ENCODE assay signal across 8 cellular contexts in genomic region chr7:93147358-93147757, GRCh38. TPM values are rescaled to one million over a fixed set of nuclear protein-coding genes. Genes with fewer than 3 reads are reported as not detected.
A peak's percentile ranks its signal among the peaks of the same experiment; 100 is the strongest.
DNase-seq lines count a peak whose midpoint lies in the region; ATAC-seq, FAIRE-seq and TF ChIP-seq lines count a peak whose summit lies in the region.

No MANE protein-coding gene starts in this region.

- no peaks in the 10 kb centered on the region for H3F3A ChIP-seq in neural progenitor cell (ENCODE audit: low read depth)

- no peak overlapping the region for H3K9ac ChIP-seq in neural progenitor cell

- H3K36me3 Mint-ChIP-seq in activated B cell treated with CpG ODN at 0.5 μM for 24 hours (ENCODE audit: low read depth) (peaks cover 12% of the 10 kb centered on the region), neural progenitor cell (no peaks in the 10 kb centered on the region)

- H3K4me1 Mint-ChIP-seq in activated B cell treated with CpG ODN at 0.5 μM for 24 hours, result peaks cover 58% of the 10 kb centered on the region
- peaks cover 6% of the 10 kb centered on the region for H3K4me1 Mint-ChIP-seq in neural progenitor cell

- peak overlapping the region; percentile 40 for H3K4me2 ChIP-seq in neural progenitor cell

- H2AFZ ChIP-seq in neural progenitor cell (replicated peaks), result peak overlapping the region; percentile 77

- no peaks in the 10 kb centered on the region for H3K9me3 ChIP-seq in effector memory CD4-positive, alpha-beta T cell (ENCODE audit: control insufficient read depth, low read length)
- no peaks in the 10 kb centered on the region for H3K9me3 ChIP-seq in neural progenitor cell (ENCODE audit: low read depth)
- no peaks in the 10 kb centered on the region for H3K9me3 ChIP-seq in upper lobe of left lung

- intact Hi-C loops in activated B cell treated with CpG ODN at 0.5 μM for 24 hours (cut with micrococcal nuclease), result loop anchor here (1.0 to 10.0 kb wide), 3 partner anchors 85 to 515 kb away; partner anchors contain the start of genes CDK6 and VPS50

- POLR2A ChIA-PET in activated B cell treated with CpG ODN at 0.5 μM for 24 hours (lab: Charles Lee) (interaction anchor here (0.7 to 2.6 kb wide), 4 partner anchors 18 to 84 kb away, joined by 3 to 8 read pairs (median 4); partner anchors contain the start of genes SAMD9 and VPS50), HEK293T (lab: Yijun Ruan, JAX) (no interaction called here)

- DNase-seq in DMS 273 treated with DMSO at 0.1 percent for 48 hours (lab: John Stamatoyannopoulos, UW) (peak; percentile 35), GM20000 (ENCODE audit: low spot score) (peak; percentile 32), HTR-8/SVneo (ENCODE audit: insufficient read length, low spot score) (peak; percentile 19), activated B cell treated with CpG ODN at 0.5 μM for 24 hours (no peak), neural progenitor cell (ENCODE audit: low spot score) (no peak), upper lobe of left lung (peak in 1 of 2 donors; percentile 55), HEK293T (ENCODE audit: extremely low spot score) (no peak)
- peak in 1 of 3 donors; percentile 17 for DNase-seq in effector memory CD4-positive, alpha-beta T cell

- ATAC-seq in activated B cell treated with CpG ODN at 0.5 μM for 24 hours (ENCODE audit: low read depth) (peak; percentile 73), upper lobe of left lung (ENCODE audit: low FRiP score in 2 of 2) (peak; percentile 74 to 85)

- H3K9me3 Mint-ChIP-seq in activated B cell treated with CpG ODN at 0.5 μM for 24 hours, result no peaks in the 10 kb centered on the region
- no peaks in the 10 kb centered on the region for H3K9me3 Mint-ChIP-seq in neural progenitor cell

- H3K79me2 ChIP-seq in neural progenitor cell (ENCODE audit: low read depth), result no peaks in the 10 kb centered on the region

- CTCF ChIA-PET in activated B cell treated with CpG ODN at 0.5 μM for 24 hours (lab: Charles Lee), result interaction anchor here (1.0 to 1.1 kb wide), 2 partner anchors 30 to 80 kb away, joined by 3 to 5 read pairs; partner anchors contain the start of gene SAMD9
- CTCF ChIA-PET in HEK293T (lab: Yijun Ruan, JAX), result no interaction called here

- no peaks in the 10 kb centered on the region for H4K20me1 ChIP-seq in neural progenitor cell (ENCODE audit: low read depth)

- peak overlapping the region; percentile 62 for H3K4me3 ChIP-seq in effector memory CD4-positive, alpha-beta T cell (ENCODE audit: insufficient read depth, low read depth, low read length, poor library complexity, severe bottlenecking)
- no peak overlapping the region for H3K4me3 ChIP-seq in neural progenitor cell
- peak overlapping the region; percentile 4 to 55 (median 42) for H3K4me3 ChIP-seq in upper lobe of left lung

- no peaks in the 10 kb centered on the region for H3K27me3 Mint-ChIP-seq in activated B cell treated with CpG ODN at 0.5 μM for 24 hours
- no peaks in the 10 kb centered on the region for H3K27me3 Mint-ChIP-seq in neural progenitor cell (ENCODE audit: insufficient read depth, low read depth)

- no peak for FAIRE-seq in HTR-8/SVneo (lab: Jason Lieb, UNC)

- H3K27ac ChIP-seq in effector memory CD4-positive, alpha-beta T cell (ENCODE audit: insufficient read depth, low read length, poor library complexity, severe bottlenecking), result peak overlapping the region; percentile 59
- H3K27ac ChIP-seq in neural progenitor cell, result no peak overlapping the region
- peak overlapping the region; percentile 37 to 83 (median 74) for H3K27ac ChIP-seq in upper lobe of left lung

- H3K27me3 ChIP-seq in effector memory CD4-positive, alpha-beta T cell (replicated peaks; ENCODE audit: control insufficient read depth, insufficient read depth, low read length, poor library complexity, severe bottlenecking), result no peaks in the 10 kb centered on the region
- no peaks in the 10 kb centered on the region for H3K27me3 ChIP-seq in neural progenitor cell
- H3K27me3 ChIP-seq in upper lobe of left lung, result no peaks in the 10 kb centered on the region

- H3K4me1 ChIP-seq in effector memory CD4-positive, alpha-beta T cell (ENCODE audit: control insufficient read depth, insufficient read depth, low read length, poor library complexity, severe bottlenecking), result peaks cover 10% of the 10 kb centered on the region
- H3K4me1 ChIP-seq in neural progenitor cell, result peaks cover 29% of the 10 kb centered on the region
- H3K4me1 ChIP-seq in upper lobe of left lung, result peaks cover 20 to 24% (median 22%) of the 10 kb centered on the region in 4 donors

- no peak for TF ChIP-seq EP300 in upper lobe of left lung (IDR thresholded peaks at IDR 0.05)

- 0% methylated on average over 3 of the region's 3 CpGs for whole genome bisulfite sequencing in upper lobe of left lung, 2 donors

- TF ChIP-seq POLR2A in upper lobe of left lung (IDR thresholded peaks at IDR 0.05), result no peak

- H3K27ac Mint-ChIP-seq in activated B cell treated with CpG ODN at 0.5 μM for 24 hours (peak overlapping the region; percentile 83), neural progenitor cell (no peak overlapping the region)

- H3K4me3 Mint-ChIP-seq in activated B cell treated with CpG ODN at 0.5 μM for 24 hours, result peak overlapping the region; percentile 90
- no peak overlapping the region for H3K4me3 Mint-ChIP-seq in neural progenitor cell

- TF ChIP-seq CTCF in GM20000 (IDR thresholded peaks at IDR 0.05; ENCODE audit: extremely low read depth, missing control alignments) (no peak), activated B cell treated with CpG ODN at 0.5 μM for 24 hours (IDR thresholded peaks at IDR 0.05) (no peak), neural progenitor cell (IDR thresholded peaks at IDR 0.05) (no peak), upper lobe of left lung (IDR thresholded peaks at IDR 0.05) (no peak)

- peaks cover 33% of the 10 kb centered on the region for H3K36me3 ChIP-seq in effector memory CD4-positive, alpha-beta T cell (ENCODE audit: control insufficient read depth, insufficient read depth, low read length)
- H3K36me3 ChIP-seq in neural progenitor cell (no peaks in the 10 kb centered on the region), upper lobe of left lung (peaks cover 7 to 31% (median 17%) of the 10 kb centered on the region in 4 donors)

TF ChIP-seq in HEK293T, 16 proteins besides CTCF, POLR2A, EP300 and RAD21:
- TF ChIP-seq FOXK2 (IDR thresholded peaks at IDR 0.05) (no peak), SUZ12 (IDR thresholded peaks at IDR 0.05) (no peak), SP1 (IDR thresholded peaks at IDR 0.05) (no peak), PKNOX1 (IDR thresholded peaks at IDR 0.05) (no peak)
TF ChIP-seq in HEK293T: peak in this region for 0.

RNA-seq across cellular contexts. Expression of gene SAMD9L, which starts 0.8 kb away (rescaled TPM):
- 34.1 and 43.3 TPM in 2 replicates for total RNA-seq in activated B cell treated with CpG ODN at 0.5 μM for 24 hours
- not detected in 2 replicates for total RNA-seq in neural progenitor cell (ENCODE audit: low replicate concordance)
- total RNA-seq in upper lobe of left lung, result 10 to 100 TPM; 20.7 to 50.6 (median 32.5) TPM

RNA-seq across cellular contexts. Expression of gene SAMD9, which starts 29.6 kb away (rescaled TPM):
- 24.4 and 26.3 TPM in 2 replicates for total RNA-seq in activated B cell treated with CpG ODN at 0.5 μM for 24 hours
- not detected in 2 replicates for total RNA-seq in neural progenitor cell (ENCODE audit: low replicate concordance)
- total RNA-seq in upper lobe of left lung, result 10 to 100 TPM in 5 of 6 donors, 1 to 10 TPM in 1; 5.3 to 19.1 (median 11.6) TPM

Comparison
In these comparisons a context has a peak if more than half of its experiments do, and no peak if none do; other contexts are left out.
1. DNase-seq: peak in DMS 273 treated with DMSO at 0.1 percent for 48 hours (single experiment), GM20000 (single experiment) and HTR-8/SVneo (single experiment); none in activated B cell treated with CpG ODN at 0.5 μM for 24 hours (single experiment), neural progenitor cell (single experiment) and HEK293T (single experiment).
2. RNA of gene SAMD9L, which starts 0.8 kb away (total RNA-seq): 34.1 to 43.3 TPM in activated B cell treated with CpG ODN at 0.5 μM for 24 hours and 20.7 to 50.6 TPM in upper lobe of left lung; not detected in neural progenitor cell; every median in the first group is over 10 times any median in the second.